9 cellular contexts compared by ENCODE assay signal in genomic region chr14:31229009-31229408, GRCh38. TPM values are rescaled to one million over a fixed set of nuclear protein-coding genes. Genes with fewer than 3 reads are reported as not detected.
DNase-seq lines count a peak whose midpoint lies in the region; ATAC-seq, FAIRE-seq and TF ChIP-seq lines count a peak whose summit lies in the region.
"Had no signal": no experiment of that assay in that cellular context is flagged by ENCODE, and none has a peak within 500 bp of the region (broad histone marks: within the 10 kb centered on the region; RNA-seq: fewer than 3 reads in every experiment).

No MANE protein-coding gene starts in this region.

- no peak for TF ChIP-seq RAD21 in HepG2 (CRISPR knock-in tag; IDR thresholded peaks at IDR 0.05)

- TF ChIP-seq EP300 in HepG2 (IDR thresholded peaks at IDR 0.05; ENCODE audit: low read depth in 2 of 2, low read length in 2 of 2), result no peak
- TF ChIP-seq EP300 in HepG2 (CRISPR knock-in tag; IDR thresholded peaks at IDR 0.05; ENCODE audit: borderline replicate concordance), result no peak

- H3K4me1 ChIP-seq in Karpas-422 (ENCODE audit: low read length) (peaks cover 9% of the 10 kb centered on the region), HepG2 (ENCODE audit: insufficient read depth, low read length) (peaks cover 59% of the 10 kb centered on the region)

- no peak overlapping the region for H3K4me3 ChIP-seq in Karpas-422 (ENCODE audit: low read length)
- H3K4me3 ChIP-seq in HepG2 (replicated peaks in 1 of 3; ENCODE audit: insufficient read depth in 1 of 3, low read depth in 2 of 3, low read length in 3 of 3), result peak overlapping the region in 1 of 3 experiments; percentile 1; a peak in 1 of 6 replicates

- intact Hi-C loops in HepG2 (cut with micrococcal nuclease; ENCODE audit: unreplicated experiment), result loop anchor here (1.0 kb wide), 3 partner anchors 21 to 33 kb away; no protein-coding TSS in a partner anchor

- ATAC-seq in GM21717 (IDR thresholded peaks at IDR 0.05; ENCODE audit: unreplicated experiment) (peak; percentile 62), HepG2 (peak; percentile 2; the same call in 1 of the 3 replicates)

- H3K27me3 ChIP-seq in Karpas-422 (ENCODE audit: low read length), result no peaks in the 10 kb centered on the region; the same call in 1 of the 2 replicates
- H3K27me3 ChIP-seq in HepG2 (ENCODE audit: control insufficient read depth in 1 of 2, insufficient read depth in 2 of 2, low read length in 2 of 2), result no peaks in the 10 kb centered on the region

- FAIRE-seq in HepG2 (lab: Jason Lieb, UNC), result no peak

- no peaks in the 10 kb centered on the region for H3K79me2 ChIP-seq in Karpas-422 (ENCODE audit: low read length)
- no peaks in the 10 kb centered on the region for H3K79me2 ChIP-seq in HepG2 (ENCODE audit: insufficient read depth, low read length)

- no TSS peak for BruUV-seq in HepG2 (replicated peaks; lab: Mats Ljungman, UMichigan)

- in situ Hi-C loops in GM13977 (cut with MboI; ENCODE audit: low pct_unique_long_range_greater_than_20kb, low sequenced_read_pairs, unreplicated experiment) (no loop called here), HepG2 (cut with HindIII; ENCODE audit: extremely low pct_ligation_motif_present, low pct_unique_long_range_greater_than_20kb) (no loop called here)

- TF ChIP-seq POLR2A in HepG2 (IDR thresholded peaks at IDR 0.05; ENCODE audit: insufficient read depth in 1 of 2, low read depth in 2 of 2, low read length in 2 of 2), result no peak

- no peaks in the 10 kb centered on the region for H4K20me1 ChIP-seq in Karpas-422 (ENCODE audit: insufficient read depth, low read depth, low read length)
- H4K20me1 ChIP-seq in HepG2 (ENCODE audit: insufficient read depth, low read length), result no peaks in the 10 kb centered on the region

- H3K9ac ChIP-seq in Karpas-422 (ENCODE audit: low read length) (no peak overlapping the region), HepG2 (ENCODE audit: insufficient read depth, low read depth, low read length) (0 out of 2 replicates have a peak overlapping the region, but pooled peaks have one; percentile 1)

- no peaks in the 10 kb centered on the region for H3K36me3 ChIP-seq in Karpas-422 (ENCODE audit: insufficient read depth, low read length)
- no peaks in the 10 kb centered on the region for H3K36me3 ChIP-seq in HepG2 (replicated peaks in 1 of 2; ENCODE audit: control insufficient read depth in 1 of 2, insufficient read depth in 2 of 2, low read length in 2 of 2)

- no peak overlapping the region for H3K27ac ChIP-seq in Karpas-422 (ENCODE audit: low read length)
- H3K27ac ChIP-seq in HepG2 (ENCODE audit: extremely low read length, insufficient read depth, low read length), result peak overlapping the region; percentile 72

- H3K9me3 ChIP-seq in Karpas-422 (ENCODE audit: low read length) (no peaks in the 10 kb centered on the region), HepG2 (ENCODE audit: low read length) (no peaks in the 10 kb centered on the region)

- no peak overlapping the region for H2AFZ ChIP-seq in Karpas-422 (ENCODE audit: low read length)
- H2AFZ ChIP-seq in HepG2 (ENCODE audit: low read length), result peak overlapping the region; percentile 38

- no peaks in the 10 kb centered on the region for H3K9me2 ChIP-seq in Karpas-422 (replicated peaks; ENCODE audit: insufficient read depth, low read length)

- no peak for TF ChIP-seq CTCF in GM13977 (IDR thresholded peaks at IDR 0.05; ENCODE audit: extremely low read depth, insufficient read depth, missing control alignments)
- TF ChIP-seq CTCF in HepG2 (CRISPR knock-in tag; IDR thresholded peaks at IDR 0.05), result no peak

- POLR2A ChIA-PET in HepG2 (lab: Yijun Ruan, JAX), result interaction anchor here (1.1 to 6.9 kb wide), 13 partner anchors 12 to 332 kb away, joined by 3 to 178 read pairs (median 9); partner anchors contain the start of genes DTD2, HEATR5A, HECTD1 and NUBPL

- CTCF ChIA-PET in HepG2 (lab: Yijun Ruan, JAX; ENCODE audit: low intra/inter-chr PET ratio, low total read pairs), result interaction anchor here (1.5 kb wide), 1 partner anchor 33 kb away, joined by 3 read pairs; no protein-coding TSS in a partner anchor

- H3K4me2 ChIP-seq in Karpas-422 (ENCODE audit: low read depth, low read length, poor library complexity, severe bottlenecking) (no peak overlapping the region), HepG2 (ENCODE audit: low read depth, low read length) (peak overlapping the region; percentile 36)

- peak; percentile 69 for DNase-seq in GM13977 (ENCODE audit: low spot score)
- DNase-seq in Karpas-422, result peak; percentile 72
- DNase-seq in HepG2 (ENCODE audit: low spot score), result no peak
- no peak for DNase-seq in H4 (ENCODE audit: low spot score)
- no peak for DNase-seq in midbrain (lab: John Stamatoyannopoulos, UW)
- no peak for DNase-seq in NCI-H2107 treated with DMSO at 0.1 percent for 48 hours (lab: John Stamatoyannopoulos, UW; ENCODE audit: unreplicated experiment)
- no peak for DNase-seq in NCI-H510A treated with DMSO at 0.1 percent for 48 hours (lab: John Stamatoyannopoulos, UW)
- DNase-seq: NCI-H1048 had no signal

TF ChIP-seq in HepG2, 621 proteins besides CTCF, POLR2A, EP300 and RAD21 (continues in another document):
- no peak for TF ChIP-seq CHD2 (IDR thresholded peaks at IDR 0.05; ENCODE audit: low read depth, low read length)
- TF ChIP-seq ZNF296 (CRISPR knock-in tag; conservative IDR thresholded peaks at IDR 0.05), result no peak
- no peak for TF ChIP-seq BCL3 (CRISPR knock-in tag; IDR thresholded peaks at IDR 0.05)
- 0 out of 2 replicates have a peak, but pooled peaks have one; percentile 2 for TF ChIP-seq HDAC6 (IDR thresholded peaks at IDR 0.05; ENCODE audit: low read depth, low read length)
- no peak for TF ChIP-seq HINFP (CRISPR knock-in tag; IDR thresholded peaks at IDR 0.05; ENCODE audit: low read depth)

RNA-seq across cellular contexts. Expression of gene HECTD1, which starts 21.4 kb away (rescaled TPM):
- total RNA-seq in Karpas-422 (2014; rRNA removed; shearing (Covaris generic); ENCODE audit: low replicate concordance), result 314 and 317 TPM in 2 replicates
- total RNA-seq in HepG2 (2016; rRNA removed; fragmentation: Illumina TruSeq; extraction: Trizol), result 560 and 761 TPM in 2 replicates
- total RNA-seq in HepG2 (2016; cell fraction: cytosol; rRNA removed; fragmentation: Illumina TruSeq; extraction: Trizol; ENCODE audit: low read depth), result 152 and 185 TPM in 2 replicates
- 547 and 739 TPM in 2 replicates for total RNA-seq in HepG2 (2016; cell fraction: insoluble cytoplasmic fraction; rRNA removed; fragmentation: Illumina TruSeq; extraction: Trizol)
- 193 and 217 TPM in 2 replicates for total RNA-seq in HepG2 (2016; cell fraction: membrane; rRNA removed; fragmentation: Illumina TruSeq; extraction: Trizol)
- 529 and 592 TPM in 2 replicates for total RNA-seq in HepG2 (2016; cell fraction: nucleus; rRNA removed; fragmentation: Illumina TruSeq; extraction: Trizol)
- 251 and 312 TPM in 2 replicates for polyA plus RNA-seq in HepG2 (2011; rRNA removed)
- polyA plus RNA-seq in HepG2 (2011; cell fraction: cytosol; rRNA removed), result 136 and 176 TPM in 2 replicates
- polyA plus RNA-seq in HepG2 (2011; cell fraction: nucleus; rRNA removed), result 261 and 311 TPM in 2 replicates
- 201 and 210 TPM in 2 replicates for polyA plus RNA-seq in HepG2 (2012)
- 18.3 and 18.5 TPM in 2 replicates for polyA plus RNA-seq in HepG2 (2016; cell fraction: cytosol; fragmentation: Illumina TruSeq; extraction: Trizol; ENCODE audit: low read depth)
- polyA plus RNA-seq in HepG2 (2016; cell fraction: insoluble cytoplasmic fraction; fragmentation: Illumina TruSeq; extraction: Trizol; ENCODE audit: low read depth), result 345 and 361 TPM in 2 replicates
- polyA plus RNA-seq in HepG2 (2016; cell fraction: membrane; fragmentation: Illumina TruSeq; extraction: Trizol; ENCODE audit: low read depth), result 42.8 and 42.9 TPM in 2 replicates
- 433 and 489 TPM in 2 replicates for polyA plus RNA-seq in HepG2 (2016; cell fraction: nucleus; fragmentation: Illumina TruSeq; extraction: Trizol; ENCODE audit: insufficient read depth, low read depth)
- polyA minus RNA-seq in HepG2 (2011; rRNA and poly(A)+ RNA removed; ENCODE audit: low replicate concordance), result 372 and 1,089 TPM in 2 replicates
- 426 and 459 TPM in 2 replicates for polyA minus RNA-seq in HepG2 (2011; cell fraction: cytosol; rRNA and poly(A)+ RNA removed)
- 772 and 919 TPM in 2 replicates for polyA minus RNA-seq in HepG2 (2011; cell fraction: nucleus; rRNA and poly(A)+ RNA removed)
- total RNA-seq in H4 (2014; rRNA removed; shearing (Covaris generic)), result 77.7 and 87.4 TPM in 2 replicates

Comparison
In these comparisons a context has a peak if more than half of its experiments do, and no peak if none do; other contexts are left out.
1. DNase-seq: peak in GM13977 (single experiment) and Karpas-422 (single experiment); none in HepG2 (single experiment), H4 (single experiment), midbrain (single experiment), NCI-H2107 treated with DMSO at 0.1 percent for 48 hours (single experiment) and NCI-H510A treated with DMSO at 0.1 percent for 48 hours (single experiment).